Comparison of ENCODE assay signal across 33 cellular contexts in genomic region chr3:118304557-118304956, GRCh38.
"Had no signal": no experiment of that assay in that cellular context is flagged by ENCODE, and none has a peak within 500 bp of the region (broad histone marks: within the 10 kb centered on the region; RNA-seq: fewer than 3 reads in every experiment).

No MANE protein-coding gene starts in this region.

- H3K4me3 ChIP-seq: adrenal gland, cardiac muscle cell had no signal

- H3K27ac ChIP-seq: adrenal gland, cardiac muscle cell, WERI-Rb-1 had no signal

- H3K9me3 ChIP-seq: adrenal gland had no signal

- ATAC-seq: activated CD4-positive, alpha-beta T cell treated with anti-CD3 and anti-CD28 coated beads for 36 hours; activated CD4-positive, CD25-positive, alpha-beta regulatory T cell treated with anti-CD3 and anti-CD28 coated beads, Interleukin-2, amount 50 U/mL, for 24 hours; activated CD8-positive, alpha-beta memory T cell treated with anti-CD3 and anti-CD28 coated beads, Interleukin-2, amount 10 ng/mL, durations not matched to agents 7 days and 5 days; activated CD8-positive, alpha-beta T cell treated with anti-CD3 and anti-CD28 coated beads, Interleukin-2, amount 10 ng/mL, durations not matched to agents 7 days and 5 days; activated naive CD4-positive, alpha-beta T cell treated with anti-CD3 and anti-CD28 coated beads, Interleukin-2, amount 50 U/mL, for 72 hours; activated T-helper 17 cell treated with anti-CD3 and anti-CD28 coated beads, Interleukin-2, amount 50 U/mL, for 72 hours; WTC11 had no signal

- H3K4me1 ChIP-seq: adrenal gland had no signal

- DNase-seq: activated CD4-positive, alpha-beta memory T cell treated with anti-CD3 and anti-CD28 coated beads, Interleukin-2, amount 10 ng/mL, durations not matched to agents 7 days and 5 days; activated CD4-positive, alpha-beta T cell treated with anti-CD3 and anti-CD28 coated beads for 1 hour; activated CD4-positive, alpha-beta T cell treated with anti-CD3 and anti-CD28 coated beads for 36 hours; activated CD4-positive, alpha-beta T cell treated with anti-CD3 and anti-CD28 coated beads for 48 hours; activated CD4-positive, alpha-beta T cell treated with anti-CD3 and anti-CD28 coated beads, Interleukin-2, amount 10 ng/mL, durations not matched to agents 7 days and 5 days; activated CD4-positive, alpha-beta T cell treated with anti-CD3 and anti-CD28 coated beads, Interleukin-2, amount 50 U/mL, for 48 hours; activated CD4-positive, CD25-positive, alpha-beta regulatory T cell; activated CD8-positive, alpha-beta memory T cell treated with anti-CD3 and anti-CD28 coated beads for 24 hours; activated CD8-positive, alpha-beta memory T cell treated with anti-CD3 and anti-CD28 coated beads, Interleukin-2, amount 10 ng/mL, durations not matched to agents 7 days and 5 days; activated CD8-positive, alpha-beta memory T cell treated with anti-CD3 and anti-CD28 coated beads, Interleukin-2, amount 50 U/mL, for 48 hours; activated CD8-positive, alpha-beta T cell treated with anti-CD3 and anti-CD28 coated beads, Interleukin-2, amount 10 ng/mL, durations not matched to agents 7 days and 5 days; activated effector memory CD4-positive, alpha-beta T cell treated with anti-CD3 and anti-CD28 coated beads, Interleukin-2, amount 50 U/mL, for 16 hours; activated gamma-delta T cell treated with Interleukin-2 at 50 U/mL for 16 hours; activated naive CD4-positive, alpha-beta T cell; activated naive CD4-positive, alpha-beta T cell treated with anti-CD3 and anti-CD28 coated beads for 36 hours; activated naive CD4-positive, alpha-beta T cell treated with anti-CD3 and anti-CD28 coated beads, Interleukin-2, amount 50 U/mL, for 16 hours; activated naive CD8-positive, alpha-beta T cell treated with anti-CD3 and anti-CD28 coated beads for 36 hours; activated T-cell treated with anti-CD3 and anti-CD28 coated beads, Interleukin-2, amount 50 U/mL, for 24 hours; activated T-cell treated with anti-CD3 and anti-CD28 coated beads, Interleukin-2, amount 50 U/mL, for 48 hours; adrenal gland; amniotic stem cell; aorta; caudate nucleus; SW 1271; T-helper 1 cell; T-helper 2 cell; T-helper 9 cell; WERI-Rb-1 had no signal

- H3K27me3 ChIP-seq: adrenal gland, cardiac muscle cell had no signal

- H3K36me3 ChIP-seq: adrenal gland, cardiac muscle cell, WERI-Rb-1 had no signal
